25 cellular contexts compared by ENCODE assay signal in genomic region chr3:191302451-191302850, GRCh38. TPM values are rescaled to one million over a fixed set of nuclear protein-coding genes. Genes with fewer than 3 reads are reported as not detected.
DNase-seq lines count a peak whose midpoint lies in the region; ATAC-seq and TF ChIP-seq lines count a peak whose summit lies in the region.
"Had no signal": no experiment of that assay in that cellular context is flagged by ENCODE, and none has a peak within 500 bp of the region (broad histone marks: within the 10 kb centered on the region; RNA-seq: fewer than 3 reads in every experiment).

No MANE protein-coding gene starts in this region.

- CTCF ChIA-PET in WTC11 (lab: Charles Lee): no interaction called here

- H3K9me3 ChIP-seq in mucosa of descending colon: no peaks in the 10 kb centered on the region
- H3K9me3 ChIP-seq: A549, Caco-2, SJCRH30 had no signal

- no peak overlapping the region for H2AFZ ChIP-seq in GM23338

- H3K27me3 ChIP-seq in GM23338 (ENCODE audit: insufficient read depth): no peaks in the 10 kb centered on the region
- H3K27me3 ChIP-seq: SJCRH30 had no signal

- no peaks in the 10 kb centered on the region for H4K20me1 ChIP-seq in GM23338 (replicated peaks; ENCODE audit: insufficient read depth)

- H3K36me3 ChIP-seq in mucosa of descending colon (ENCODE audit: low read depth) (no peaks in the 10 kb centered on the region), GM23338 (ENCODE audit: insufficient read depth) (no peaks in the 10 kb centered on the region)
- H3K36me3 ChIP-seq: SJCRH30 had no signal

- no peaks in the 10 kb centered on the region for H3F3A ChIP-seq in GM23338 (replicated peaks; ENCODE audit: low read depth)

- peaks cover 29% of the 10 kb centered on the region for H3K4me1 Mint-ChIP-seq in WTC11
- peaks cover 22% of the 10 kb centered on the region for H3K4me1 Mint-ChIP-seq in GM23338
- peaks cover 7% of the 10 kb centered on the region for H3K4me1 Mint-ChIP-seq in HFFc6 (ENCODE audit: low read depth)

- H3K79me2 ChIP-seq in GM23338 (replicated peaks; ENCODE audit: insufficient read depth): no peaks in the 10 kb centered on the region

- intact Hi-C loops in mucosa of descending colon (cut with DNase I, micrococcal nuclease): no loop called here

- ATAC-seq in WTC11 (no peak), mucosa of descending colon (peak; percentile 73), SK-N-SH treated with all-trans-retinoic acid at 6 μM for 48 hours (no peak), GM18502 (IDR thresholded peaks at IDR 0.05; ENCODE audit: poor library complexity, unreplicated experiment) (no peak), GM23338 (no peak; the same call in 2 of the 3 replicates)
- ATAC-seq: A549; CD8-positive, alpha-beta T cell; PC-3; Right ventricle myocardium inferior had no signal

- no peak overlapping the region for H3K4me2 ChIP-seq in GM23338
- H3K4me2 ChIP-seq: A549 had no signal

- TF ChIP-seq CTCF in WTC11 (IDR thresholded peaks at IDR 0.05) (no peak), mucosa of descending colon (IDR thresholded peaks at IDR 0.05) (no peak), GM23338 (conservative IDR thresholded peaks at IDR 0.05; ENCODE audit: low read depth in 2 of 2) (no peak), HFFc6 (IDR thresholded peaks at IDR 0.05) (no peak)

- H3K4me3 Mint-ChIP-seq in WTC11: no peak overlapping the region
- no peak overlapping the region for H3K4me3 Mint-ChIP-seq in GM23338
- no peak overlapping the region for H3K4me3 Mint-ChIP-seq in HFFc6
- H3K4me3 Mint-ChIP-seq: CD8-positive, alpha-beta T cell had no signal

- H3K4me1 ChIP-seq in mucosa of descending colon (ENCODE audit: low read depth): no peaks in the 10 kb centered on the region
- peaks cover 12% of the 10 kb centered on the region for H3K4me1 ChIP-seq in GM23338 (ENCODE audit: insufficient read depth)
- H3K4me1 ChIP-seq: A549, SJCRH30 had no signal

- no peak overlapping the region for H3K4me3 ChIP-seq in mucosa of descending colon
- H3K4me3 ChIP-seq in GM23338: no peak overlapping the region
- H3K4me3 ChIP-seq: A549, SJCRH30 had no signal

- H3K36me3 Mint-ChIP-seq in WTC11 (no peaks in the 10 kb centered on the region), GM23338 (ENCODE audit: low read depth) (no peaks in the 10 kb centered on the region), HFFc6 (ENCODE audit: low read depth) (no peaks in the 10 kb centered on the region)
- H3K36me3 Mint-ChIP-seq: CD8-positive, alpha-beta T cell had no signal

- DNase-seq in HT-29 (ENCODE audit: low spot score): peak; percentile 22
- DNase-seq in WTC11 (ENCODE audit: low spot score): no peak
- no peak for DNase-seq in mucosa of descending colon
- DNase-seq in GM23338 (ENCODE audit: low spot score): no peak
- no peak for DNase-seq in HFFc6
- DNase-seq: CD8-positive, alpha-beta T cell; DMS79; EL; GF-D8; NCI-H1092 treated with DMSO at 0.1 percent for 48 hours; NCI-H1436; NCI-H187; NCI-H2081 treated with DMSO at 0.1 percent for 48 hours; NCI-H2171; NCI-H226; NCI-H510A; PC-3; SJCRH30 had no signal

- peak overlapping the region; percentile 5; the same call in 1 of the 2 replicates for H3K27ac Mint-ChIP-seq in WTC11
- H3K27ac Mint-ChIP-seq in GM23338: no peak overlapping the region
- H3K27ac Mint-ChIP-seq in HFFc6: no peak overlapping the region
- H3K27ac Mint-ChIP-seq: CD8-positive, alpha-beta T cell had no signal

- H3K27ac ChIP-seq in GM23338 (ENCODE audit: low read depth): no peak overlapping the region
- H3K27ac ChIP-seq: A549, C4-2B, SJCRH30 had no signal

- POLR2A ChIA-PET in WTC11 (lab: Charles Lee): no interaction called here

- H3K9me3 Mint-ChIP-seq in WTC11 (no peaks in the 10 kb centered on the region), GM23338 (no peaks in the 10 kb centered on the region), HFFc6 (no peaks in the 10 kb centered on the region)
- H3K9me3 Mint-ChIP-seq: CD8-positive, alpha-beta T cell had no signal

- no peaks in the 10 kb centered on the region for H3K9me2 ChIP-seq in GM23338 (ENCODE audit: insufficient read depth)

- H3K27me3 Mint-ChIP-seq in WTC11 (ENCODE audit: low read depth): no peaks in the 10 kb centered on the region
- peaks cover 5% of the 10 kb centered on the region for H3K27me3 Mint-ChIP-seq in GM23338 (ENCODE audit: insufficient read depth, low read depth, poor library complexity)
- no peaks in the 10 kb centered on the region for H3K27me3 Mint-ChIP-seq in HFFc6 (ENCODE audit: insufficient read depth)

TF ChIP-seq in WTC11, 78 proteins besides CTCF, POLR2A, EP300 and RAD21 (continues in another document):
- no peak for TF ChIP-seq FOXK1 (CRISPR knock-in tag; IDR thresholded peaks at IDR 0.05)

TF ChIP-seq in SK-N-SH treated with all-trans-retinoic acid at 6 μM for 48 hours, 23 proteins besides CTCF, POLR2A, EP300 and RAD21 (continues in another document):
- no peak for TF ChIP-seq ZFP30 (CRISPR knock-in tag; IDR thresholded peaks at IDR 0.05)
- no peak for TF ChIP-seq ARNTL (CRISPR knock-in tag; IDR thresholded peaks at IDR 0.05; ENCODE audit: borderline replicate concordance, low read depth)
- TF ChIP-seq SNAI2 (CRISPR knock-in tag; IDR thresholded peaks at IDR 0.05): no peak
- TF ChIP-seq ESRRG (CRISPR knock-in tag; IDR thresholded peaks at IDR 0.05): no peak
- TF ChIP-seq ZFP3 (CRISPR knock-in tag; IDR thresholded peaks at IDR 0.05): no peak
- TF ChIP-seq ZNF8 (CRISPR knock-in tag; IDR thresholded peaks at IDR 0.05): no peak

TF ChIP-seq in GM23338, 12 proteins besides CTCF, POLR2A, EP300 and RAD21:
- no peak for TF ChIP-seq POLR2AphosphoS5 (IDR thresholded peaks at IDR 0.05; ENCODE audit: low read depth)
- no peak for TF ChIP-seq STAT1 (IDR thresholded peaks at IDR 0.05; ENCODE audit: unreplicated experiment)
- TF ChIP-seq ZNF331 (CRISPR knock-in tag; IDR thresholded peaks at IDR 0.05; ENCODE audit: low read depth): no peak
- TF ChIP-seq JUNB (IDR thresholded peaks at IDR 0.05; ENCODE audit: unreplicated experiment): no peak
- TF ChIP-seq CREB1 (CRISPR knock-in tag; IDR thresholded peaks at IDR 0.05; ENCODE audit: low read depth): no peak
- no peak for TF ChIP-seq EZH2 (IDR thresholded peaks at IDR 0.05; ENCODE audit: low read depth, unreplicated experiment)

RNA-seq across cellular contexts. Expression of gene CCDC50, which starts 26.7 kb away (rescaled TPM):
- total RNA-seq in HT-29 (2014; rRNA removed; shearing (Covaris generic)): 27.9 and 42.2 TPM in 2 replicates
- total RNA-seq in WTC11 (2021) (31.6 to 35.4 TPM (median 33.1 TPM) in 3 replicates), mucosa of descending colon (10 to 100 TPM; 41.8 to 89.8 (median 60.2) TPM)
- total RNA-seq in GM23338 (2014; rRNA removed; shearing (Covaris generic)): 25.4 and 28.3 TPM in 2 replicates
- 20.7 and 22.4 TPM in 2 replicates for polyA plus RNA-seq in GM23338 (2016; fragmentation: Nextera tagmentation; extraction: Ambion mirVana)
- 100 to 1,000 TPM in 5 of 6 experiments, 10 to 100 TPM in 1; 94.1 to 129 (median 121) TPM for total RNA-seq in HFFc6 (2021; fragmentation: NEBNext Ultra II Directional; extraction: Animal tissue kit (Norgen Biotek cat#: 25700))

RNA-seq across cellular contexts. Expression of gene UTS2B, which starts 27.9 kb away (rescaled TPM):
- total RNA-seq in HT-29 (2014; rRNA removed; shearing (Covaris generic)): 0.08 and 0.64 TPM in 2 replicates
- total RNA-seq in WTC11 (2021): 0.55 to 0.57 TPM in 2 of 3 replicates, not detected in the other
- total RNA-seq in mucosa of descending colon: under 1 TPM in 1 of 3 donors, not detected in 2; 0.47 TPM
- not detected in 2 replicates for total RNA-seq in GM23338 (2014; rRNA removed; shearing (Covaris generic))
- 0.21 TPM in 1 of 2 replicates, not detected in the other for polyA plus RNA-seq in GM23338 (2016; fragmentation: Nextera tagmentation; extraction: Ambion mirVana)
- total RNA-seq in HFFc6 (2021; fragmentation: NEBNext Ultra II Directional; extraction: Animal tissue kit (Norgen Biotek cat#: 25700)): 1 to 10 TPM in 3 of 6 experiments, under 1 TPM in 3; 0.73 to 1.8 (median 1.0) TPM
- total RNA-seq: CD8-positive, alpha-beta T cell; PC-3; RPMI7951; SJCRH30 had no signal
